In genomic region chr3:188947401-188947982, GRCh38 we compare ENCODE assay signal across 2 cellular contexts.
TF ChIP-seq lines count a peak whose summit lies in the region.

No MANE protein-coding gene starts in this region.

TF ChIP-seq in Ishikawa, 13 proteins besides CTCF, POLR2A, EP300 and RAD21:
- TF ChIP-seq, protein P1, sequence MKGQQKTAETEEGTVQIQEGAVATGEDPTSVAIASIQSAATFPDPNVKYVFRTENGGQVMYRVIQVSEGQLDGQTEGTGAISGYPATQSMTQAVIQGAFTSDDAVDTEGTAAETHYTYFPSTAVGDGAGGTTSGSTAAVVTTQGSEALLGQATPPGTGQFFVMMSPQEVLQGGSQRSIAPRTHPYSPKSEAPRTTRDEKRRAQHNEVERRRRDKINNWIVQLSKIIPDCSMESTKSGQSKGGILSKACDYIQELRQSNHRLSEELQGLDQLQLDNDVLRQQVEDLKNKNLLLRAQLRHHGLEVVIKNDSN (IDR thresholded peaks at IDR 0.05): no peak
- TF ChIP-seq TEAD4 (IDR thresholded peaks at IDR 0.05) (peak; percentile 60; the same call in 1 of the 2 replicates), TAF1 (IDR thresholded peaks at IDR 0.05; ENCODE audit: low read depth) (0 out of 2 replicates have a peak, but pooled peaks have one; percentile 38), NFIC (IDR thresholded peaks at IDR 0.05) (peak; percentile 16), CREB1 (IDR thresholded peaks at IDR 0.05; ENCODE audit: low read depth) (0 out of 2 replicates have a peak, but pooled peaks have one; percentile 38), FOXM1 (IDR thresholded peaks at IDR 0.05; ENCODE audit: borderline replicate concordance, low read depth) (no peak), YY1 (IDR thresholded peaks at IDR 0.05; ENCODE audit: low read depth) (no peak), CEBPB (IDR thresholded peaks at IDR 0.05) (no peak), TCF12 (IDR thresholded peaks at IDR 0.05; ENCODE audit: low read depth) (no peak), EGR1 (IDR thresholded peaks at IDR 0.05) (no peak), ZBTB7A (IDR thresholded peaks at IDR 0.05; ENCODE audit: low read depth) (no peak)
- TF ChIP-seq, protein P2, sequence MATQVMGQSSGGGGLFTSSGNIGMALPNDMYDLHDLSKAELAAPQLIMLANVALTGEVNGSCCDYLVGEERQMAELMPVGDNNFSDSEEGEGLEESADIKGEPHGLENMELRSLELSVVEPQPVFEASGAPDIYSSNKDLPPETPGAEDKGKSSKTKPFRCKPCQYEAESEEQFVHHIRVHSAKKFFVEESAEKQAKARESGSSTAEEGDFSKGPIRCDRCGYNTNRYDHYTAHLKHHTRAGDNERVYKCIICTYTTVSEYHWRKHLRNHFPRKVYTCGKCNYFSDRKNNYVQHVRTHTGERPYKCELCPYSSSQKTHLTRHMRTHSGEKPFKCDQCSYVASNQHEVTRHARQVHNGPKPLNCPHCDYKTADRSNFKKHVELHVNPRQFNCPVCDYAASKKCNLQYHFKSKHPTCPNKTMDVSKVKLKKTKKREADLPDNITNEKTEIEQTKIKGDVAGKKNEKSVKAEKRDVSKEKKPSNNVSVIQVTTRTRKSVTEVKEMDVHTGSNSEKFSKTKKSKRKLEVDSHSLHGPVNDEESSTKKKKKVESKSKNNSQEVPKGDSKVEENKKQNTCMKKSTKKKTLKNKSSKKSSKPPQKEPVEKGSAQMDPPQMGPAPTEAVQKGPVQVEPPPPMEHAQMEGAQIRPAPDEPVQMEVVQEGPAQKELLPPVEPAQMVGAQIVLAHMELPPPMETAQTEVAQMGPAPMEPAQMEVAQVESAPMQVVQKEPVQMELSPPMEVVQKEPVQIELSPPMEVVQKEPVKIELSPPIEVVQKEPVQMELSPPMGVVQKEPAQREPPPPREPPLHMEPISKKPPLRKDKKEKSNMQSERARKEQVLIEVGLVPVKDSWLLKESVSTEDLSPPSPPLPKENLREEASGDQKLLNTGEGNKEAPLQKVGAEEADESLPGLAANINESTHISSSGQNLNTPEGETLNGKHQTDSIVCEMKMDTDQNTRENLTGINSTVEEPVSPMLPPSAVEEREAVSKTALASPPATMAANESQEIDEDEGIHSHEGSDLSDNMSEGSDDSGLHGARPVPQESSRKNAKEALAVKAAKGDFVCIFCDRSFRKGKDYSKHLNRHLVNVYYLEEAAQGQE (IDR thresholded peaks at IDR 0.05; ENCODE audit: low read depth): no peak
- TF ChIP-seq, protein P3, sequence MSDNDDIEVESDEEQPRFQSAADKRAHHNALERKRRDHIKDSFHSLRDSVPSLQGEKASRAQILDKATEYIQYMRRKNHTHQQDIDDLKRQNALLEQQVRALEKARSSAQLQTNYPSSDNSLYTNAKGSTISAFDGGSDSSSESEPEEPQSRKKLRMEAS (IDR thresholded peaks at IDR 0.05): peak; percentile 69

TF ChIP-seq in H1, 55 proteins besides CTCF, POLR2A, EP300 and RAD21:
- TF ChIP-seq KDM4A (IDR thresholded peaks at IDR 0.05; ENCODE audit: low read depth, low read length, severe bottlenecking) (peak; percentile 66), RBBP5 (IDR thresholded peaks at IDR 0.05; ENCODE audit: borderline replicate concordance, low read depth, low read length) (peak; percentile 80), EZH2 (IDR thresholded peaks at IDR 0.05; ENCODE audit: low read depth, low read length, severe bottlenecking) (no peak), SUZ12 (IDR thresholded peaks at IDR 0.05; ENCODE audit: low read length) (no peak), SRF (IDR thresholded peaks at IDR 0.05; ENCODE audit: low read depth, low read length) (0 out of 2 replicates have a peak, but pooled peaks have one; percentile 13), PHF8 (conservative IDR thresholded peaks at IDR 0.05; ENCODE audit: low read depth, low read length) (peak; percentile 69; the same call in 1 of the 2 replicates), SIN3A (conservative IDR thresholded peaks at IDR 0.05 in 1 of 2, IDR thresholded peaks at IDR 0.05 in 1 of 2; ENCODE audit: low read depth in 1 of 2, low read length in 2 of 2) (peak in 1 of 2 experiments; percentile 59; a peak in 2 of 4 replicates), ASH2L (IDR thresholded peaks at IDR 0.05; ENCODE audit: low read length) (peak; percentile 85), TEAD4 (IDR thresholded peaks at IDR 0.05; ENCODE audit: low read depth, low read length) (peak; percentile 58), CREB1 (IDR thresholded peaks at IDR 0.05) (peak; percentile 54)
- TF ChIP-seq, protein P3 (IDR thresholded peaks at IDR 0.05): peak; percentile 23; the same call in 1 of the 2 replicates
TF ChIP-seq in H1: peak in this region for 9.
